Comparison of ENCODE assay signal across 1 cellular context in the genomic region with DNA sequence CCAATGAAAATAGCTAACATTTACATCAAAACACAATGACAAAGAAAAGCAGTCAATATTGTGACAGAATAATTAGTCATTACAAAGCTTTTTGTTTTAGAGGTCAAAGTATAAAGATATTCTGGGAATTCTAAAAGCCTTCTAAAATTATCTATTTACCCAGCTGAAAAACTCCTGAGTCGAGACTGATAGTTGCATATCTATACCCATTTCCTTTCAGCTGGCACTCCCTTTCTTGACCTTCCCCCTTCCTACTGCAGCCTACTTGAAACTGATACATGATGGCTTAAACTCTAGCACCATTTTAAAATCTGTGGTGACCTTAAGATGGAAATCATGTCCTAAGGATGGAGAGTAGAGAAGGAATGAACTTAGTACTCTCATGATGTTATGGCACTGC.
TF ChIP-seq lines count a peak whose summit lies in the region.

No MANE protein-coding gene starts in this region.

TF ChIP-seq in K562, 482 proteins besides CTCF, POLR2A, EP300 and RAD21 (continued from another document and continues in another):
- TF ChIP-seq E2F8 (IDR thresholded peaks at IDR 0.05; ENCODE audit: low read depth, partially characterized antibody), result no peak
- TF ChIP-seq TRIM24 (IDR thresholded peaks at IDR 0.05), result peak; percentile 70 to 87; a peak in 2 of 4 replicates
- TF ChIP-seq TEAD2 (tag; IDR thresholded peaks at IDR 0.05), result no peak
- TF ChIP-seq ZNF57 (CRISPR knock-in tag; IDR thresholded peaks at IDR 0.05), result no peak
- TF ChIP-seq ATF3 (IDR thresholded peaks at IDR 0.05), result no peak
- TF ChIP-seq ATF3 (CRISPR knock-in tag; conservative IDR thresholded peaks at IDR 0.05), result no peak
- TF ChIP-seq ZNF24 (IDR thresholded peaks at IDR 0.05), result no peak
- TF ChIP-seq ERF (CRISPR knock-in tag; IDR thresholded peaks at IDR 0.05), result no peak
- no peak for TF ChIP-seq OTX1 (CRISPR knock-in tag; IDR thresholded peaks at IDR 0.05)
- TF ChIP-seq, protein P1, sequence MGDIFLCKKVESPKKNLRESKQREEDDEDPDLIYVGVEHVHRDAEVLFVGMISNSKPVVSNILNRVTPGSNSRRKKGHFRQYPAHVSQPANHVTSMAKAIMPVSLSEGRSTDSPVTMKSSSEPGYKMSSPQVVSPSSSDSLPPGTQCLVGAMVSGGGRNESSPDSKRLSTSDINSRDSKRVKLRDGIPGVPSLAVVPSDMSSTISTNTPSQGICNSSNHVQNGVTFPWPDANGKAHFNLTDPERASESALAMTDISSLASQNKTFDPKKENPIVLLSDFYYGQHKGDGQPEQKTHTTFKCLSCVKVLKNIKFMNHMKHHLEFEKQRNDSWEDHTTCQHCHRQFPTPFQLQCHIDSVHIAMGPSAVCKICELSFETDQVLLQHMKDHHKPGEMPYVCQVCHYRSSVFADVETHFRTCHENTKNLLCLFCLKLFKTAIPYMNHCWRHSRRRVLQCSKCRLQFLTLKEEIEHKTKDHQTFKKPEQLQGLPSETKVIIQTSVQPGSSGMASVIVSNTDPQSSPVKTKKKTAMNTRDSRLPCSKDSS (IDR thresholded peaks at IDR 0.05; ENCODE audit: low read depth, partially characterized antibody), result no peak
- TF ChIP-seq JUN (IDR thresholded peaks at IDR 0.05; ENCODE audit: borderline replicate concordance, low read depth, low read length), result no peak
- no peak for TF ChIP-seq JUN (CRISPR knock-in tag; IDR thresholded peaks at IDR 0.05; ENCODE audit: borderline replicate concordance)
- TF ChIP-seq ESRRB (CRISPR knock-in tag; IDR thresholded peaks at IDR 0.05; ENCODE audit: borderline replicate concordance), result no peak
- TF ChIP-seq TGIF2 (CRISPR knock-in tag; IDR thresholded peaks at IDR 0.05), result no peak
- no peak for TF ChIP-seq MTF1 (CRISPR knock-in tag; IDR thresholded peaks at IDR 0.05; ENCODE audit: borderline replicate concordance)
- no peak for TF ChIP-seq ZNF217 (CRISPR knock-in tag; IDR thresholded peaks at IDR 0.05)
- TF ChIP-seq ZNF589 (CRISPR knock-in tag; IDR thresholded peaks at IDR 0.05; ENCODE audit: low read depth), result no peak
- no peak for TF ChIP-seq ZNF699 (CRISPR knock-in tag; IDR thresholded peaks at IDR 0.05; ENCODE audit: insufficient replicate concordance)
- no peak for TF ChIP-seq NFYB (IDR thresholded peaks at IDR 0.05; ENCODE audit: extremely low read depth, insufficient read length)
- no peak for TF ChIP-seq RNF2 (IDR thresholded peaks at IDR 0.05)
- peak; percentile 92 for TF ChIP-seq TCF3 (CRISPR knock-in tag; IDR thresholded peaks at IDR 0.05)
- no peak for TF ChIP-seq CEBPB (tag; IDR thresholded peaks at IDR 0.05)
- TF ChIP-seq HDGF (IDR thresholded peaks at IDR 0.05), result no peak
- TF ChIP-seq, protein P2, sequence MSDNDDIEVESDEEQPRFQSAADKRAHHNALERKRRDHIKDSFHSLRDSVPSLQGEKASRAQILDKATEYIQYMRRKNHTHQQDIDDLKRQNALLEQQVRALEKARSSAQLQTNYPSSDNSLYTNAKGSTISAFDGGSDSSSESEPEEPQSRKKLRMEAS (CRISPR knock-in tag; IDR thresholded peaks at IDR 0.05), result no peak
- no peak for TF ChIP-seq CBFB (CRISPR knock-in tag; IDR thresholded peaks at IDR 0.05)
- no peak for TF ChIP-seq NELFE (IDR thresholded peaks at IDR 0.05; ENCODE audit: insufficient read depth, insufficient read length)
- TF ChIP-seq KAT2B (IDR thresholded peaks at IDR 0.05; ENCODE audit: low read depth, low read length), result no peak
- no peak for TF ChIP-seq THRAP3 (IDR thresholded peaks at IDR 0.05; ENCODE audit: borderline replicate concordance)
- TF ChIP-seq MLX (CRISPR knock-in tag; conservative IDR thresholded peaks at IDR 0.05), result no peak
- peak; percentile 38; the same call in 1 of the 2 replicates for TF ChIP-seq GATAD2B (IDR thresholded peaks at IDR 0.05; ENCODE audit: borderline replicate concordance)
- TF ChIP-seq ZNF583 (CRISPR knock-in tag; IDR thresholded peaks at IDR 0.05), result no peak
- TF ChIP-seq DACH1 (IDR thresholded peaks at IDR 0.05; ENCODE audit: partially characterized antibody), result peak; percentile 89
- TF ChIP-seq NR2F6 (CRISPR knock-in tag; IDR thresholded peaks at IDR 0.05), result no peak
- no peak for TF ChIP-seq ZBTB12 (CRISPR knock-in tag; IDR thresholded peaks at IDR 0.05)
- no peak for TF ChIP-seq MXD1 (CRISPR knock-in tag; IDR thresholded peaks at IDR 0.05; ENCODE audit: borderline replicate concordance, poor library complexity, severe bottlenecking)
- TF ChIP-seq TRIM28 (IDR thresholded peaks at IDR 0.05), result no peak
- TF ChIP-seq, protein P3, sequence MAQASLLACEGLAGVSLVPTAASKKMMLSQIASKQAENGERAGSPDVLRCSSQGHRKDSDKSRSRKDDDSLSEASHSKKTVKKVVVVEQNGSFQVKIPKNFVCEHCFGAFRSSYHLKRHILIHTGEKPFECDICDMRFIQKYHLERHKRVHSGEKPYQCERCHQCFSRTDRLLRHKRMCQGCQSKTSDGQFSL (CRISPR knock-in tag; IDR thresholded peaks at IDR 0.05), result no peak
- TF ChIP-seq, protein P3 (tag; IDR thresholded peaks at IDR 0.05), result no peak
- TF ChIP-seq HNRNPUL1 (IDR thresholded peaks at IDR 0.05; ENCODE audit: low read length), result no peak
- no peak for TF ChIP-seq SAFB2 (IDR thresholded peaks at IDR 0.05; ENCODE audit: borderline replicate concordance, low read depth, low read length, severe bottlenecking)
- no peak for TF ChIP-seq IFI16 (CRISPR knock-in tag; IDR thresholded peaks at IDR 0.05)
- TF ChIP-seq ZZZ3 (IDR thresholded peaks at IDR 0.05), result no peak
- TF ChIP-seq MEF2D (tag; conservative IDR thresholded peaks at IDR 0.05; ENCODE audit: low read depth), result peak; percentile 89
- TF ChIP-seq TEAD4 (IDR thresholded peaks at IDR 0.05; ENCODE audit: low read length), result peak; percentile 91
- no peak for TF ChIP-seq TEAD4 (CRISPR knock-in tag; IDR thresholded peaks at IDR 0.05; ENCODE audit: borderline replicate concordance)
- TF ChIP-seq CBX5 (IDR thresholded peaks at IDR 0.05; ENCODE audit: borderline replicate concordance, low read depth), result no peak
- TF ChIP-seq MECOM (CRISPR knock-in tag; IDR thresholded peaks at IDR 0.05), result no peak
- no peak for TF ChIP-seq STAT5B (CRISPR knock-in tag; IDR thresholded peaks at IDR 0.05)
- no peak for TF ChIP-seq CBX8 (IDR thresholded peaks at IDR 0.05; ENCODE audit: borderline replicate concordance, extremely low read depth, low read depth, low read length, poor library complexity, severe bottlenecking)
- no peak for TF ChIP-seq IRF1 (CRISPR knock-in tag; IDR thresholded peaks at IDR 0.05; ENCODE audit: borderline replicate concordance)
- TF ChIP-seq IRF2 (CRISPR knock-in tag; IDR thresholded peaks at IDR 0.05), result no peak
- TF ChIP-seq FOSL1 (tag; conservative IDR thresholded peaks at IDR 0.05), result peak; percentile 76
- TF ChIP-seq SMARCC2 (IDR thresholded peaks at IDR 0.05; ENCODE audit: low read depth), result peak; percentile 61; the same call in 1 of the 2 replicates
- no peak for TF ChIP-seq ZNF311 (CRISPR knock-in tag; IDR thresholded peaks at IDR 0.05)
- no peak for TF ChIP-seq MAFK (IDR thresholded peaks at IDR 0.05; ENCODE audit: low read length)
- no peak for TF ChIP-seq RB1 (IDR thresholded peaks at IDR 0.05; ENCODE audit: low read depth)
- TF ChIP-seq KLF6 (CRISPR knock-in tag; IDR thresholded peaks at IDR 0.05; ENCODE audit: borderline replicate concordance), result no peak
- TF ChIP-seq FIP1L1 (IDR thresholded peaks at IDR 0.05; ENCODE audit: low read depth, low read length, poor library complexity, severe bottlenecking), result no peak
- TF ChIP-seq PHF21A (IDR thresholded peaks at IDR 0.05; ENCODE audit: borderline replicate concordance, low read depth), result no peak
- peak; percentile 61; the same call in 1 of the 2 replicates for TF ChIP-seq TFAP4 (CRISPR knock-in tag; IDR thresholded peaks at IDR 0.05; ENCODE audit: borderline replicate concordance)
